2 cellular contexts compared by ENCODE assay signal in the genomic region with DNA sequence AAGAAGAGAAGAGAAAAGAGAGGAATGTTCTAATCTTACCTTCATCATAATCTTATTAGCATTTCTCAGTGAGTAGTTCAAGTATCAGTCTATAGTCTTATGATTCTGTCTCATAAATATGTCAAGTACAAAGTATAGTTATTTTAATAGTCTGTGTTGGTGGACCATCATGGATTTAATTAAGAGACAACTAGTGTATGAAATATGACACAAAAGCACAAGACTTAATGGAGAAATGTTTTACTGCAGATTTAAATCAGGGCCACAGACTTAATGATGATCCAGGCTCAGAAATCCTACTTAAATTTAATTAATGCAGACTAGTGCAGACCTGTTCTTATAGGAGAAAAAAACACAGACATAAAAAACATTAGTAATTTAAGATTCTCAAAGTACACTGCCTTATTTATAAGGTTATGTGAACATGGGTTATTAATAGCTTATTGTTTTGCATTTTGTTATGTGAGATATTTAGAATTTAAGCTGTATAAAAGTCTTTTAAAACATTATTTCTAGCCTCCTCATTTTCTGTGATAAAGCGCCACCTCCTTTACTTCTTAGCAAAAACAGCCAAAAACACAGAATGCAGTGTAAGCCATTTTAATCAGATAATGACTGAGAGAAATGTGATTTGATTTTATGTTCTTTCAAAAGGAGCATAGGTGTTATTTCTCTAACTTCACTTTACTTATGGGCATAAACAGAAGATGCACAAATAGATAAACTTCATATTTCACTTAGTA.
TF ChIP-seq lines count a peak whose summit lies in the region.

No MANE protein-coding gene starts in this region.

TF ChIP-seq in Ishikawa, 13 proteins besides CTCF, POLR2A, EP300 and RAD21 (continued from another document):
- TF ChIP-seq, protein P1, sequence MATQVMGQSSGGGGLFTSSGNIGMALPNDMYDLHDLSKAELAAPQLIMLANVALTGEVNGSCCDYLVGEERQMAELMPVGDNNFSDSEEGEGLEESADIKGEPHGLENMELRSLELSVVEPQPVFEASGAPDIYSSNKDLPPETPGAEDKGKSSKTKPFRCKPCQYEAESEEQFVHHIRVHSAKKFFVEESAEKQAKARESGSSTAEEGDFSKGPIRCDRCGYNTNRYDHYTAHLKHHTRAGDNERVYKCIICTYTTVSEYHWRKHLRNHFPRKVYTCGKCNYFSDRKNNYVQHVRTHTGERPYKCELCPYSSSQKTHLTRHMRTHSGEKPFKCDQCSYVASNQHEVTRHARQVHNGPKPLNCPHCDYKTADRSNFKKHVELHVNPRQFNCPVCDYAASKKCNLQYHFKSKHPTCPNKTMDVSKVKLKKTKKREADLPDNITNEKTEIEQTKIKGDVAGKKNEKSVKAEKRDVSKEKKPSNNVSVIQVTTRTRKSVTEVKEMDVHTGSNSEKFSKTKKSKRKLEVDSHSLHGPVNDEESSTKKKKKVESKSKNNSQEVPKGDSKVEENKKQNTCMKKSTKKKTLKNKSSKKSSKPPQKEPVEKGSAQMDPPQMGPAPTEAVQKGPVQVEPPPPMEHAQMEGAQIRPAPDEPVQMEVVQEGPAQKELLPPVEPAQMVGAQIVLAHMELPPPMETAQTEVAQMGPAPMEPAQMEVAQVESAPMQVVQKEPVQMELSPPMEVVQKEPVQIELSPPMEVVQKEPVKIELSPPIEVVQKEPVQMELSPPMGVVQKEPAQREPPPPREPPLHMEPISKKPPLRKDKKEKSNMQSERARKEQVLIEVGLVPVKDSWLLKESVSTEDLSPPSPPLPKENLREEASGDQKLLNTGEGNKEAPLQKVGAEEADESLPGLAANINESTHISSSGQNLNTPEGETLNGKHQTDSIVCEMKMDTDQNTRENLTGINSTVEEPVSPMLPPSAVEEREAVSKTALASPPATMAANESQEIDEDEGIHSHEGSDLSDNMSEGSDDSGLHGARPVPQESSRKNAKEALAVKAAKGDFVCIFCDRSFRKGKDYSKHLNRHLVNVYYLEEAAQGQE (IDR thresholded peaks at IDR 0.05; ENCODE audit: low read depth) = no peak
- TF ChIP-seq TEAD4 (IDR thresholded peaks at IDR 0.05) (no peak), CREB1 (IDR thresholded peaks at IDR 0.05; ENCODE audit: low read depth) (no peak), FOXM1 (IDR thresholded peaks at IDR 0.05; ENCODE audit: borderline replicate concordance, low read depth) (no peak), TCF12 (IDR thresholded peaks at IDR 0.05; ENCODE audit: low read depth) (no peak), ZBTB7A (IDR thresholded peaks at IDR 0.05; ENCODE audit: low read depth) (no peak)
- TF ChIP-seq, protein P2, sequence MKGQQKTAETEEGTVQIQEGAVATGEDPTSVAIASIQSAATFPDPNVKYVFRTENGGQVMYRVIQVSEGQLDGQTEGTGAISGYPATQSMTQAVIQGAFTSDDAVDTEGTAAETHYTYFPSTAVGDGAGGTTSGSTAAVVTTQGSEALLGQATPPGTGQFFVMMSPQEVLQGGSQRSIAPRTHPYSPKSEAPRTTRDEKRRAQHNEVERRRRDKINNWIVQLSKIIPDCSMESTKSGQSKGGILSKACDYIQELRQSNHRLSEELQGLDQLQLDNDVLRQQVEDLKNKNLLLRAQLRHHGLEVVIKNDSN (IDR thresholded peaks at IDR 0.05) = no peak
TF ChIP-seq in Ishikawa: peak in this region for 0.

TF ChIP-seq in WTC11, 78 proteins besides CTCF, POLR2A, EP300 and RAD21 (continued from another document):
- TF ChIP-seq, protein P3, sequence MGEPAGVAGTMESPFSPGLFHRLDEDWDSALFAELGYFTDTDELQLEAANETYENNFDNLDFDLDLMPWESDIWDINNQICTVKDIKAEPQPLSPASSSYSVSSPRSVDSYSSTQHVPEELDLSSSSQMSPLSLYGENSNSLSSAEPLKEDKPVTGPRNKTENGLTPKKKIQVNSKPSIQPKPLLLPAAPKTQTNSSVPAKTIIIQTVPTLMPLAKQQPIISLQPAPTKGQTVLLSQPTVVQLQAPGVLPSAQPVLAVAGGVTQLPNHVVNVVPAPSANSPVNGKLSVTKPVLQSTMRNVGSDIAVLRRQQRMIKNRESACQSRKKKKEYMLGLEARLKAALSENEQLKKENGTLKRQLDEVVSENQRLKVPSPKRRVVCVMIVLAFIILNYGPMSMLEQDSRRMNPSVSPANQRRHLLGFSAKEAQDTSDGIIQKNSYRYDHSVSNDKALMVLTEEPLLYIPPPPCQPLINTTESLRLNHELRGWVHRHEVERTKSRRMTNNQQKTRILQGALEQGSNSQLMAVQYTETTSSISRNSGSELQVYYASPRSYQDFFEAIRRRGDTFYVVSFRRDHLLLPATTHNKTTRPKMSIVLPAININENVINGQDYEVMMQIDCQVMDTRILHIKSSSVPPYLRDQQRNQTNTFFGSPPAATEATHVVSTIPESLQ (CRISPR knock-in tag; IDR thresholded peaks at IDR 0.05) = no peak
- TF ChIP-seq, protein P4, sequence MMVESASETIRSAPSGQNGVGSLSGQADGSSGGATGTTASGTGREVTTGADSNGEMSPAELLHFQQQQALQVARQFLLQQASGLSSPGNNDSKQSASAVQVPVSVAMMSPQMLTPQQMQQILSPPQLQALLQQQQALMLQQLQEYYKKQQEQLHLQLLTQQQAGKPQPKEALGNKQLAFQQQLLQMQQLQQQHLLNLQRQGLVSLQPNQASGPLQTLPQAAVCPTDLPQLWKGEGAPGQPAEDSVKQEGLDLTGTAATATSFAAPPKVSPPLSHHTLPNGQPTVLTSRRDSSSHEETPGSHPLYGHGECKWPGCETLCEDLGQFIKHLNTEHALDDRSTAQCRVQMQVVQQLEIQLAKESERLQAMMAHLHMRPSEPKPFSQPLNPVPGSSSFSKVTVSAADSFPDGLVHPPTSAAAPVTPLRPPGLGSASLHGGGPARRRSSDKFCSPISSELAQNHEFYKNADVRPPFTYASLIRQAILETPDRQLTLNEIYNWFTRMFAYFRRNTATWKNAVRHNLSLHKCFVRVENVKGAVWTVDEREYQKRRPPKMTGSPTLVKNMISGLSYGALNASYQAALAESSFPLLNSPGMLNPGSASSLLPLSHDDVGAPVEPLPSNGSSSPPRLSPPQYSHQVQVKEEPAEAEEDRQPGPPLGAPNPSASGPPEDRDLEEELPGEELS (CRISPR knock-in tag; IDR thresholded peaks at IDR 0.05) = no peak
- TF ChIP-seq ZBTB21 (CRISPR knock-in tag; IDR thresholded peaks at IDR 0.05; ENCODE audit: borderline replicate concordance) (no peak), TP53 (CRISPR knock-in tag; IDR thresholded peaks at IDR 0.05) (no peak), CBFB (CRISPR knock-in tag; IDR thresholded peaks at IDR 0.05; ENCODE audit: low read depth) (no peak)
- TF ChIP-seq, protein P5, sequence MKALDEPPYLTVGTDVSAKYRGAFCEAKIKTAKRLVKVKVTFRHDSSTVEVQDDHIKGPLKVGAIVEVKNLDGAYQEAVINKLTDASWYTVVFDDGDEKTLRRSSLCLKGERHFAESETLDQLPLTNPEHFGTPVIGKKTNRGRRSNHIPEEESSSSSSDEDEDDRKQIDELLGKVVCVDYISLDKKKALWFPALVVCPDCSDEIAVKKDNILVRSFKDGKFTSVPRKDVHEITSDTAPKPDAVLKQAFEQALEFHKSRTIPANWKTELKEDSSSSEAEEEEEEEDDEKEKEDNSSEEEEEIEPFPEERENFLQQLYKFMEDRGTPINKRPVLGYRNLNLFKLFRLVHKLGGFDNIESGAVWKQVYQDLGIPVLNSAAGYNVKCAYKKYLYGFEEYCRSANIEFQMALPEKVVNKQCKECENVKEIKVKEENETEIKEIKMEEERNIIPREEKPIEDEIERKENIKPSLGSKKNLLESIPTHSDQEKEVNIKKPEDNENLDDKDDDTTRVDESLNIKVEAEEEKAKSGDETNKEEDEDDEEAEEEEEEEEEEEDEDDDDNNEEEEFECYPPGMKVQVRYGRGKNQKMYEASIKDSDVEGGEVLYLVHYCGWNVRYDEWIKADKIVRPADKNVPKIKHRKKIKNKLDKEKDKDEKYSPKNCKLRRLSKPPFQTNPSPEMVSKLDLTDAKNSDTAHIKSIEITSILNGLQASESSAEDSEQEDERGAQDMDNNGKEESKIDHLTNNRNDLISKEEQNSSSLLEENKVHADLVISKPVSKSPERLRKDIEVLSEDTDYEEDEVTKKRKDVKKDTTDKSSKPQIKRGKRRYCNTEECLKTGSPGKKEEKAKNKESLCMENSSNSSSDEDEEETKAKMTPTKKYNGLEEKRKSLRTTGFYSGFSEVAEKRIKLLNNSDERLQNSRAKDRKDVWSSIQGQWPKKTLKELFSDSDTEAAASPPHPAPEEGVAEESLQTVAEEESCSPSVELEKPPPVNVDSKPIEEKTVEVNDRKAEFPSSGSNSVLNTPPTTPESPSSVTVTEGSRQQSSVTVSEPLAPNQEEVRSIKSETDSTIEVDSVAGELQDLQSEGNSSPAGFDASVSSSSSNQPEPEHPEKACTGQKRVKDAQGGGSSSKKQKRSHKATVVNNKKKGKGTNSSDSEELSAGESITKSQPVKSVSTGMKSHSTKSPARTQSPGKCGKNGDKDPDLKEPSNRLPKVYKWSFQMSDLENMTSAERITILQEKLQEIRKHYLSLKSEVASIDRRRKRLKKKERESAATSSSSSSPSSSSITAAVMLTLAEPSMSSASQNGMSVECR (CRISPR knock-in tag; IDR thresholded peaks at IDR 0.05; ENCODE audit: borderline replicate concordance) = no peak
- TF ChIP-seq, protein P6, sequence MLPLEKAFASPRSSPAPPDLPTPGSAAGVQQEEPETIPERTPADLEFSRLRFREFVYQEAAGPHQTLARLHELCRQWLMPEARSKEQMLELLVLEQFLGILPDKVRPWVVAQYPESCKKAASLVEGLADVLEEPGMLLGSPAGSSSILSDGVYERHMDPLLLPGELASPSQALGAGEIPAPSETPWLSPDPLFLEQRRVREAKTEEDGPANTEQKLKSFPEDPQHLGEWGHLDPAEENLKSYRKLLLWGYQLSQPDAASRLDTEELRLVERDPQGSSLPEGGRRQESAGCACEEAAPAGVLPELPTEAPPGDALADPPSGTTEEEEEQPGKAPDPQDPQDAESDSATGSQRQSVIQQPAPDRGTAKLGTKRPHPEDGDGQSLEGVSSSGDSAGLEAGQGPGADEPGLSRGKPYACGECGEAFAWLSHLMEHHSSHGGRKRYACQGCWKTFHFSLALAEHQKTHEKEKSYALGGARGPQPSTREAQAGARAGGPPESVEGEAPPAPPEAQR (CRISPR knock-in tag; IDR thresholded peaks at IDR 0.05) = no peak
TF ChIP-seq in WTC11: peak in this region for 0.
